Comparison of ENCODE assay signal across 21 cellular contexts in the genomic region with DNA sequence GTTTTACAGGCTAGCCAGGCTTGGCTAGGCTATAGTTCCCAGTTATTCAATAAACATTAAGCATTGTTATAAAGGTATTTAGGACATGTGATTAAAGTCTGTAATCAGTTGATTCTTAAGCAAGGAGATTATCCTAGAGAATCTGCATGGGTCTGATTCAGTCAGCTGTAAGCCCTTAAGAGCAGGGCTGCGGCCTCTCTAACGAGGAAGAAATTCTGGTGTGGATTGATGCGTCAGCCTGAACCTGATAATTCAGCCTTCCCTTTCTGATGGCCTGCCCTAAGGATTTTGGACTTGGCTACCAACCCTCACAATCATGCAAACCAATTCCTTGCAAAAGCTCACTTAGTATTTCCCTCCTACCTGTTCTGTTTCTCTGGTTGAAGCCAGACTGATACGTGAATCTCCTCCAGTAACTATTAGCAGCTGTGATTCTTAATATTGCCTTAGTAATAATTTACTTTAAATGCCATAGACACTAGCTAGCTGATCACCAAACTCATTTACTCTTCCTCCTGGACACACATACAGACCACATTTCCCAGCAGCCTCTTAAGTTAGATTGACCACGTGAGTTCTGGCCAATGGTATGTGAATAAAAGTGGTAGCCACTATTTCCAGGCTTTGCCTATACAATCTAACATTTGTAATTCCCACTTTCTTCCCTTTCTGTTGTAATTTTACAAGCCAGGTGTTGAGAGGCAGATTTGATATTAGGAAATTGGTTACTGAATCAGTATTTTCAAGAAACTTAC.
DNase-seq lines count a peak whose midpoint lies in the region; ATAC-seq, FAIRE-seq and TF ChIP-seq lines count a peak whose summit lies in the region.
"Had no signal": no experiment of that assay in that cellular context is flagged by ENCODE, and none has a peak within 500 bp of the region (broad histone marks: within the 10 kb centered on the region; RNA-seq: fewer than 3 reads in every experiment).

No MANE protein-coding gene starts in this region.

- H3K4me3 ChIP-seq in neural progenitor cell (no peak overlapping the region), sigmoid colon (no peak overlapping the region)
- no peak overlapping the region for H3K4me3 ChIP-seq in naive thymus-derived CD4-positive, alpha-beta T cell (ENCODE audit: low read length)

- no peaks in the 10 kb centered on the region for H4K20me1 ChIP-seq in neural progenitor cell (ENCODE audit: low read depth)

- H3K4me1 ChIP-seq in ES-I3 (ENCODE audit: insufficient read depth, low read length) (0 out of 2 replicates have a peak, but pooled peaks cover 4% of the 10 kb centered on the region), neural progenitor cell (peaks cover 5% of the 10 kb centered on the region), sigmoid colon (no peaks in the 10 kb centered on the region)
- no peaks in the 10 kb centered on the region for H3K4me1 ChIP-seq in naive thymus-derived CD4-positive, alpha-beta T cell (ENCODE audit: control insufficient read depth in 2 of 2, insufficient read depth in 2 of 2, low read length in 2 of 2)

- ATAC-seq in naive thymus-derived CD4-positive, alpha-beta T cell, result no peak
- ATAC-seq: HCT116 had no signal

- no peak overlapping the region for H3K4me3 Mint-ChIP-seq in neural progenitor cell
- no peak overlapping the region for H3K4me3 Mint-ChIP-seq in naive thymus-derived CD4-positive, alpha-beta T cell
- H3K4me3 Mint-ChIP-seq: B cell, CD14-positive monocyte had no signal

- H3K27me3 ChIP-seq in neural progenitor cell (no peaks in the 10 kb centered on the region), sigmoid colon (no peaks in the 10 kb centered on the region)
- H3K27me3 ChIP-seq in naive thymus-derived CD4-positive, alpha-beta T cell (ENCODE audit: control insufficient read depth in 2 of 2, insufficient read depth in 2 of 2, low read length in 2 of 2), result no peaks in the 10 kb centered on the region

- H3K27me3 Mint-ChIP-seq in neural progenitor cell (ENCODE audit: insufficient read depth, low read depth), result no peaks in the 10 kb centered on the region
- H3K27me3 Mint-ChIP-seq in naive thymus-derived CD4-positive, alpha-beta T cell, result no peaks in the 10 kb centered on the region
- H3K27me3 Mint-ChIP-seq: B cell had no signal

- H3F3A ChIP-seq in neural progenitor cell (ENCODE audit: low read depth), result no peaks in the 10 kb centered on the region

- no peaks in the 10 kb centered on the region for H3K36me3 Mint-ChIP-seq in neural progenitor cell
- no peaks in the 10 kb centered on the region for H3K36me3 Mint-ChIP-seq in naive thymus-derived CD4-positive, alpha-beta T cell
- H3K36me3 Mint-ChIP-seq: CD14-positive monocyte had no signal

- POLR2A ChIA-PET in naive thymus-derived CD4-positive, alpha-beta T cell (lab: Charles Lee), result no interaction called here

- H3K36me3 ChIP-seq in ES-I3 (ENCODE audit: insufficient read depth, low read length) (no peaks in the 10 kb centered on the region), neural progenitor cell (no peaks in the 10 kb centered on the region), sigmoid colon (no peaks in the 10 kb centered on the region)
- no peaks in the 10 kb centered on the region for H3K36me3 ChIP-seq in naive thymus-derived CD4-positive, alpha-beta T cell (ENCODE audit: control insufficient read depth in 2 of 3, insufficient read depth in 3 of 3, low read length in 3 of 3)

- H3K27ac Mint-ChIP-seq in neural progenitor cell, result no peak overlapping the region
- H3K27ac Mint-ChIP-seq in naive thymus-derived CD4-positive, alpha-beta T cell, result no peak overlapping the region
- H3K27ac Mint-ChIP-seq: B cell, CD14-positive monocyte had no signal

- peak; percentile 37 for DNase-seq in NCI-H2227 treated with DMSO at 0.1 percent for 48 hours (lab: John Stamatoyannopoulos, UW)
- DNase-seq in amniotic epithelial cell (ENCODE audit: low read depth), result peak; percentile 61
- DNase-seq in neural progenitor cell (ENCODE audit: low spot score), result peak; percentile 54
- DNase-seq in HTR-8/SVneo (ENCODE audit: insufficient read length, low spot score), result no peak
- DNase-seq in naive thymus-derived CD4-positive, alpha-beta T cell, result no peak
- no peak for DNase-seq in NCI-H1092 (lab: John Stamatoyannopoulos, UW)
- DNase-seq in sigmoid colon, result no peak
- DNase-seq: DMS79 treated with DMSO at 0.1 percent for 48 hours; GOT3; IMR-90; Karpas-422; MV-4-11; NCI-H1694; NCI-H2081 treated with DMSO at 0.1 percent for 48 hours; NK-92 treated with Interleukin-12 subunit alpha and Interleukin-12 subunit beta, amount 100 ng/mL, for 24 hours had no signal

- TF ChIP-seq CTCF in neural progenitor cell (IDR thresholded peaks at IDR 0.05) (no peak), sigmoid colon (IDR thresholded peaks at IDR 0.05) (no peak)

- peak overlapping the region; percentile 59 for H2AFZ ChIP-seq in neural progenitor cell (replicated peaks)

- no peaks in the 10 kb centered on the region for H3K4me1 Mint-ChIP-seq in neural progenitor cell
- no peaks in the 10 kb centered on the region for H3K4me1 Mint-ChIP-seq in naive thymus-derived CD4-positive, alpha-beta T cell
- H3K4me1 Mint-ChIP-seq: B cell, CD14-positive monocyte had no signal

- H3K9me3 Mint-ChIP-seq in neural progenitor cell, result no peaks in the 10 kb centered on the region
- H3K9me3 Mint-ChIP-seq in naive thymus-derived CD4-positive, alpha-beta T cell, result peaks cover 0 to 14% (median 4%) of the 10 kb centered on the region in 11 donors

- H3K27ac ChIP-seq in neural progenitor cell (no peak overlapping the region), sigmoid colon (no peak overlapping the region)
- no peak overlapping the region for H3K27ac ChIP-seq in naive thymus-derived CD4-positive, alpha-beta T cell (ENCODE audit: low read depth, low read length)

- H3K9me3 ChIP-seq in ES-I3 (ENCODE audit: control insufficient read depth, insufficient read depth, low read length) (no peaks in the 10 kb centered on the region), neural progenitor cell (ENCODE audit: low read depth) (no peaks in the 10 kb centered on the region), sigmoid colon (peaks cover 0 to 3% (median 0%) of the 10 kb centered on the region in 4 donors)
- H3K9me3 ChIP-seq in naive thymus-derived CD4-positive, alpha-beta T cell (ENCODE audit: control insufficient read depth in 2 of 3, low read length in 3 of 3), result no peaks in the 10 kb centered on the region

- WGBS in sigmoid colon, 2 donors, result 88 to 89% methylated on average over 5 of the region's 5 CpGs

- no peak for TF ChIP-seq POLR2A in sigmoid colon (IDR thresholded peaks at IDR 0.05)

- no peaks in the 10 kb centered on the region for H3K79me2 ChIP-seq in neural progenitor cell (ENCODE audit: low read depth)

- peak overlapping the region; percentile 18; the same call in 1 of the 2 replicates for H3K9ac ChIP-seq in ES-I3 (ENCODE audit: low read depth, low read length)
- H3K9ac ChIP-seq in neural progenitor cell, result no peak overlapping the region

- no peak for TF ChIP-seq EP300 in sigmoid colon (IDR thresholded peaks at IDR 0.05)

- intact Hi-C loops in naive thymus-derived CD4-positive, alpha-beta T cell (cut with micrococcal nuclease), result no loop called here
- intact Hi-C loops in sigmoid colon (cut with DNase I), result no loop called here

- no peak for FAIRE-seq in HTR-8/SVneo (lab: Jason Lieb, UNC)
- FAIRE-seq: A204.1, GM12891 had no signal

- CTCF ChIA-PET in naive thymus-derived CD4-positive, alpha-beta T cell (lab: Charles Lee), result no interaction called here

- H3K4me2 ChIP-seq in neural progenitor cell, result no peak overlapping the region

Comparison
In these comparisons a context has a peak if more than half of its experiments do, and no peak if none do; other contexts are left out.
1. DNase-seq: peak in NCI-H2227 treated with DMSO at 0.1 percent for 48 hours (single experiment), amniotic epithelial cell (single experiment) and neural progenitor cell (single experiment); none in HTR-8/SVneo (single experiment), naive thymus-derived CD4-positive, alpha-beta T cell (0 of 9), NCI-H1092 (single experiment) and sigmoid colon (single experiment).